In the genomic region with DNA sequence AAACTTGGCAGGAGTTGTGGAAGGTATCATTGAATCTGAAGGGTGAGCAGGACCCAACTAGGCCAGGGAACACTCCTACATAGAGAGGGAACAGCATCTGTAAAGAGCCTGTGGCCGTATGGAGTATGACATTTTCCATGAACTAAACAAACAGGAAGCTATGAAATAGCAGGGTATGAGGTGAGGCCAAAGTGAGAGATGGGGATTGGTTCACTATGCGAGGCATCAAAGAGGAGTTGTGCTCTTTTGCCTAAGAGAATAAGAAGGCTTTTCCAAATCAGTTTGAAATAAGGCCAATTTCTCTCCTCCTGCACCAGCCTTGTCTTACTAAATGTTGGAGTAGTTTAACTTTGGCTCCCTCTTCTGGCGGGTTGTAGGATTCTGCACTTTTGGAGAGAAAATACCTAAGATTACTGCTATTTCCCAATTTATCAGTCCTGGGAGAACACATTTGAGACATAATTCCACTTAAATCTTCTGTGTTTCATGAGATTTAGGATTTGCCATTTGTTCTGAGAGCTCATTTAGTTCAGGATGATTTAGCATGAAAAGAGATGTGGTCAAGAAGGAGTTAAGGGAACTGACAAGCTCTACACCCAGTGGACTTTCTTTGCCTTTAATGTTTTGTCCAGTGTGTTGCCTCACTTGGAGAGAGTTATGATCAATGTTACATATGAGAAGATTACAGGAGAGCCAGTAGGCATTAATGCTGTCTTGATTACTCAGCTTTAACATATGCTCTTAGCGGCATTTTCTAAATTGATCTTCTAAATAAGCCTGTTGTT, we compare ENCODE assay signal across 8 cellular contexts.
DNase-seq lines count a peak whose midpoint lies in the region; ATAC-seq and TF ChIP-seq lines count a peak whose summit lies in the region.

No MANE protein-coding gene starts in this region.

- H3K36me3 Mint-ChIP-seq in T-helper 2 cell treated with Interferon-gamma antibody and Interleukin-4, amounts not matched to agents 5 μg/mL and 100 μg/mL, for 36 hours (ENCODE audit: low read depth), result peaks cover 11% of the 10 kb centered on the region

- H3K9me3 Mint-ChIP-seq in T-helper 2 cell treated with Interferon-gamma antibody and Interleukin-4, amounts not matched to agents 5 μg/mL and 100 μg/mL, for 36 hours, result no peaks in the 10 kb centered on the region

- H3K27ac Mint-ChIP-seq in T-helper 2 cell treated with Interferon-gamma antibody and Interleukin-4, amounts not matched to agents 5 μg/mL and 100 μg/mL, for 36 hours, result no peak overlapping the region

- ATAC-seq in HG03520 (IDR thresholded peaks at IDR 0.05; ENCODE audit: unreplicated experiment), result no peak

- peaks cover 12% of the 10 kb centered on the region for H3K4me1 Mint-ChIP-seq in T-helper 2 cell treated with Interferon-gamma antibody and Interleukin-4, amounts not matched to agents 5 μg/mL and 100 μg/mL, for 36 hours (ENCODE audit: low read depth)

- H3K4me3 ChIP-seq in cardiac fibroblast (replicated peaks in 1 of 2; ENCODE audit: low read depth in 2 of 2, low read length in 2 of 2), result no peak overlapping the region

- H3K4me3 Mint-ChIP-seq in T-helper 2 cell treated with Interferon-gamma antibody and Interleukin-4, amounts not matched to agents 5 μg/mL and 100 μg/mL, for 36 hours, result no peak overlapping the region

- DNase-seq in T-helper 2 cell (peak in 4 of 5 experiments; percentile 12 to 66 (median 22)), NCI-H1694 (lab: John Stamatoyannopoulos, UW) (peak; percentile 86), T1000 (lab: John Stamatoyannopoulos, UW) (peak; percentile 25), cardiac fibroblast (ENCODE audit: low read depth in 2 of 2) (peak; percentile 87 to 91), kidney tubule cell (ENCODE audit: low spot score) (peak; percentile 63)
- DNase-seq in T-helper 2 cell treated with Interferon-gamma antibody and Interleukin-4, amounts not matched to agents 5 μg/mL and 100 μg/mL, for 36 hours (ENCODE audit: low spot score), result no peak
- DNase-seq in stimulated activated CD4-positive, alpha-beta T cell treated with anti-CD3 and anti-CD28 coated beads, Interleukin-4, amount 100 ng/mL, for 48 hours (ENCODE audit: low read depth in 2 of 2), result peak; percentile 18 to 30

- no peaks in the 10 kb centered on the region for H3K27me3 Mint-ChIP-seq in T-helper 2 cell treated with Interferon-gamma antibody and Interleukin-4, amounts not matched to agents 5 μg/mL and 100 μg/mL, for 36 hours (ENCODE audit: low read depth)

- peak; percentile 68 for TF ChIP-seq CTCF in cardiac fibroblast (IDR thresholded peaks at IDR 0.05; ENCODE audit: low read depth, low read length)
